Comparison of ENCODE assay signal across 27 cellular contexts in genomic region chr10:114138581-114138980, GRCh38. TPM values are rescaled to one million over a fixed set of nuclear protein-coding genes. Genes with fewer than 3 reads are reported as not detected.
"Had no signal": no experiment of that assay in that cellular context is flagged by ENCODE, and none has a peak within 500 bp of the region (broad histone marks: within the 10 kb centered on the region; RNA-seq: fewer than 3 reads in every experiment).

No MANE protein-coding gene starts in this region.

- H3K27ac Mint-ChIP-seq: memory B cell; natural killer cell treated with Interleukin-12 subunit alpha and Interleukin-12 subunit beta and Interleukin-15 and Interleukin-18, amount 100 ng/mL, for 72 hours; progenitor cell of endocrine pancreas; stimulated activated memory B cell treated with anti-CD40 and anti-IgM and Interleukin-4, amounts not matched to agents 10 μg/mL and 1 μg/mL and 100 μg/mL, for 72 hours; type B pancreatic cell had no signal

- H3K4me1 Mint-ChIP-seq: naive thymus-derived CD4-positive, alpha-beta T cell; stimulated activated memory B cell treated with anti-CD40 and anti-IgM and Interleukin-4, amounts not matched to agents 10 μg/mL and 1 μg/mL and 100 μg/mL, for 72 hours; stimulated activated naive CD8-positive, alpha-beta T cell treated with anti-CD3 and anti-CD28 coated beads, Interleukin-15, amount 100 ng/mL, for 72 hours had no signal

- H3K4me2 ChIP-seq: smooth muscle cell had no signal

- H3K4me3 ChIP-seq: left ventricle myocardium inferior, lung, mucosa of descending colon, ovary, right atrium auricular region, right lobe of liver, smooth muscle cell, tibial nerve, uterus had no signal

- H3K9me3 Mint-ChIP-seq: memory B cell; naive thymus-derived CD4-positive, alpha-beta T cell; natural killer cell treated with Interleukin-12 subunit alpha and Interleukin-12 subunit beta and Interleukin-15 and Interleukin-18, amount 100 ng/mL, for 72 hours; stimulated activated memory B cell treated with anti-CD40 and anti-IgM and Interleukin-4, amounts not matched to agents 10 μg/mL and 1 μg/mL and 100 μg/mL, for 72 hours; stimulated activated naive CD8-positive, alpha-beta T cell treated with anti-CD3 and anti-CD28 coated beads, Interleukin-15, amount 100 ng/mL, for 72 hours; type B pancreatic cell had no signal

- DNase-seq: islet precursor cell; left ventricle myocardium inferior; midbrain; mucosa of descending colon; naive thymus-derived CD4-positive, alpha-beta T cell; ovary; right lobe of liver; stimulated activated CD4-positive, alpha-beta T cell treated with anti-CD3 and anti-CD28 coated beads, Interleukin-1b, Interleukin-23, amount 100 ng/mL, for 48 hours; stimulated activated CD4-positive, alpha-beta T cell treated with anti-CD3 and anti-CD28 coated beads, Interleukin-2, amount 100 ng/mL, for 48 hours; stimulated activated CD4-positive, alpha-beta T cell treated with anti-CD3 and anti-CD28 coated beads, Interleukin-4, amount 100 ng/mL, for 4 hours; stimulated activated CD8-positive, alpha-beta memory T cell treated with anti-CD3 and anti-CD28 coated beads, Interleukin-4, amount 100 ng/mL, for 48 hours; stimulated activated naive CD4-positive, alpha-beta T cell treated with Interleukin-2 at 50 U/mL for 16 hours; stimulated activated naive CD8-positive, alpha-beta T cell treated with anti-CD3 and anti-CD28 coated beads, Interleukin-15, amount 100 ng/mL, for 72 hours; substantia nigra; uterus had no signal

- H3K4me3 Mint-ChIP-seq: memory B cell; naive thymus-derived CD4-positive, alpha-beta T cell; natural killer cell treated with Interleukin-12 subunit alpha and Interleukin-12 subunit beta and Interleukin-15 and Interleukin-18, amount 100 ng/mL, for 72 hours; stimulated activated memory B cell treated with anti-CD40 and anti-IgM and Interleukin-4, amounts not matched to agents 10 μg/mL and 1 μg/mL and 100 μg/mL, for 72 hours; stimulated activated naive CD8-positive, alpha-beta T cell treated with anti-CD3 and anti-CD28 coated beads, Interleukin-15, amount 100 ng/mL, for 72 hours; type B pancreatic cell had no signal

- H3K4me1 ChIP-seq: right lobe of liver, tibial nerve, uterus had no signal

- H3K27me3 Mint-ChIP-seq: memory B cell; naive thymus-derived CD4-positive, alpha-beta T cell; natural killer cell treated with Interleukin-12 subunit alpha and Interleukin-12 subunit beta and Interleukin-15 and Interleukin-18, amount 100 ng/mL, for 72 hours; progenitor cell of endocrine pancreas; stimulated activated memory B cell treated with anti-CD40 and anti-IgM and Interleukin-4, amounts not matched to agents 10 μg/mL and 1 μg/mL and 100 μg/mL, for 72 hours; stimulated activated naive CD8-positive, alpha-beta T cell treated with anti-CD3 and anti-CD28 coated beads, Interleukin-15, amount 100 ng/mL, for 72 hours; type B pancreatic cell had no signal

- H3K27me3 ChIP-seq: ovary, right atrium auricular region, right lobe of liver, tibial nerve, uterus had no signal

- H3K27ac ChIP-seq: left ventricle myocardium inferior, ovary, right atrium auricular region, right lobe of liver, tibial nerve, uterus had no signal

- H3K36me3 ChIP-seq: ovary, uterus had no signal

- H3K9me3 ChIP-seq: left ventricle myocardium inferior, mucosa of descending colon, ovary, right atrium auricular region, right lobe of liver, tibial nerve, uterus had no signal

RNA-seq across cellular contexts. Expression of gene TDRD1, which starts 40.6 kb away (rescaled TPM):
- total RNA-seq: kidney epithelial cell, progenitor cell of endocrine pancreas, pulmonary artery endothelial cell, smooth muscle cell had no signal
- polyA plus RNA-seq: neural cell, smooth muscle cell had no signal
